ENCODE assay signal across 8 cellular contexts in the genomic region with DNA sequence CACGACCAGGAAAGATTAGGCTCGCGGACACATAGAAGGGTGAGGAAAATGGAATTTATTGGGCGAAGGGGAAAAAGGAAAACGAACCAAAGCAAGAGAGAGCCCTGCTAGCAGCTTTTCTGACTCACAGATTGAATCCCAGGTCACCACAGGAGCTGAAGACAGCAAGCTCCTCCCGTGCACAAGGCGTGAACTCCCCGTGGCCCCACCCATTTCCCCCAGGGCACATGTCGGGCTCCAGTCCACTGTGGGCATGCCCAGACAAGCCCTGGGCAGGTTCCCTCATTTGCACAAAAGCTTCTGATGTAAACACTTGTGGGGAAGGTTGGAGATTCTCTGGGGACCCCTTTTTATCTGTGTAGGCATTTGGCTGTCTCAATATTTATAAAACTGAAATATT.
DNase-seq lines count a peak whose midpoint lies in the region; ATAC-seq and TF ChIP-seq lines count a peak whose summit lies in the region.

No MANE protein-coding gene starts in this region.

- no peak overlapping the region for H3K4me3 Mint-ChIP-seq in activated T-helper 17 cell treated with anti-CD3 and anti-CD28 coated beads, Interleukin-2, amount 50 U/mL, for 72 hours

- no peaks in the 10 kb centered on the region for H3K9me3 ChIP-seq in ES-I3 (ENCODE audit: control insufficient read depth, insufficient read depth, low read length)
- H3K9me3 ChIP-seq in iPS-20b (ENCODE audit: insufficient read depth, low read depth, low read length), result no peaks in the 10 kb centered on the region
- H3K9me3 ChIP-seq in upper lobe of left lung, result no peaks in the 10 kb centered on the region

- peak overlapping the region; percentile 30 for H3K27ac ChIP-seq in iPS-20b (ENCODE audit: low read length)
- H3K27ac ChIP-seq in upper lobe of left lung, result no peak overlapping the region

- peaks cover 19% of the 10 kb centered on the region for H3K4me1 ChIP-seq in ES-I3 (ENCODE audit: insufficient read depth, low read length)
- peaks cover 14% of the 10 kb centered on the region; the same call in 1 of the 2 replicates for H3K4me1 ChIP-seq in iPS-20b (ENCODE audit: insufficient read depth, low read length)
- no peaks in the 10 kb centered on the region for H3K4me1 ChIP-seq in upper lobe of left lung

- H3K27me3 ChIP-seq in iPS-20b (ENCODE audit: insufficient read depth, low read length) (no peaks in the 10 kb centered on the region), upper lobe of left lung (no peaks in the 10 kb centered on the region)

- H3K36me3 Mint-ChIP-seq in activated T-helper 17 cell treated with anti-CD3 and anti-CD28 coated beads, Interleukin-2, amount 50 U/mL, for 72 hours (ENCODE audit: low read depth), result no peaks in the 10 kb centered on the region

- ATAC-seq in activated T-helper 17 cell treated with anti-CD3 and anti-CD28 coated beads, Interleukin-2, amount 50 U/mL, for 72 hours (replicated peaks), result peak; percentile 54
- ATAC-seq in upper lobe of left lung (ENCODE audit: low FRiP score in 2 of 2), result peak in 1 of 2 donors; percentile 87

- no peaks in the 10 kb centered on the region for H3K4me1 Mint-ChIP-seq in activated T-helper 17 cell treated with anti-CD3 and anti-CD28 coated beads, Interleukin-2, amount 50 U/mL, for 72 hours

- 39 to 45% methylated on average over 9 of the region's 9 CpGs for WGBS in upper lobe of left lung, 2 donors

- no peak overlapping the region for H3K4me3 ChIP-seq in iPS-20b (ENCODE audit: low read length)
- no peak overlapping the region for H3K4me3 ChIP-seq in upper lobe of left lung

- no peak overlapping the region for H3K27ac Mint-ChIP-seq in activated T-helper 17 cell treated with anti-CD3 and anti-CD28 coated beads, Interleukin-2, amount 50 U/mL, for 72 hours

- no peaks in the 10 kb centered on the region for H3K27me3 Mint-ChIP-seq in activated T-helper 17 cell treated with anti-CD3 and anti-CD28 coated beads, Interleukin-2, amount 50 U/mL, for 72 hours

- no peak for TF ChIP-seq EP300 in upper lobe of left lung (IDR thresholded peaks at IDR 0.05)

- no peak for TF ChIP-seq POLR2A in upper lobe of left lung (IDR thresholded peaks at IDR 0.05)

- DNase-seq in GOT3 (lab: John Stamatoyannopoulos, UW) (peak; percentile 73), NCI-H1105 (lab: John Stamatoyannopoulos, UW) (peak; percentile 2), upper lobe of left lung (peak; percentile 30 to 39), amygdala (lab: John Stamatoyannopoulos, UW) (no peak), NCI-H2227 (lab: John Stamatoyannopoulos, UW; ENCODE audit: unreplicated experiment) (no peak)

- TF ChIP-seq CTCF in upper lobe of left lung (IDR thresholded peaks at IDR 0.05), result no peak

- peak overlapping the region; percentile 32 for H3K9ac ChIP-seq in ES-I3 (ENCODE audit: low read depth, low read length)
- H3K9ac ChIP-seq in iPS-20b (ENCODE audit: low read depth, low read length), result no peak overlapping the region; the same call in 1 of the 2 replicates

- peaks cover 9% of the 10 kb centered on the region for H3K9me3 Mint-ChIP-seq in activated T-helper 17 cell treated with anti-CD3 and anti-CD28 coated beads, Interleukin-2, amount 50 U/mL, for 72 hours

- H3K36me3 ChIP-seq in ES-I3 (ENCODE audit: insufficient read depth, low read length) (no peaks in the 10 kb centered on the region), iPS-20b (ENCODE audit: insufficient read depth, low read depth, low read length) (no peaks in the 10 kb centered on the region), upper lobe of left lung (no peaks in the 10 kb centered on the region)

Comparison
In these comparisons a context has a peak if more than half of its experiments do, and no peak if none do; other contexts are left out.
1. DNase-seq: peak in GOT3 (single experiment), NCI-H1105 (single experiment) and upper lobe of left lung (2 of 2); none in amygdala (0 of 56) and NCI-H2227 (single experiment).